In genomic region chr19:954672-955494, GRCh38 we compare ENCODE assay signal across 12 cellular contexts. TPM values are rescaled to one million over a fixed set of nuclear protein-coding genes. Genes with fewer than 3 reads are reported as not detected.
DNase-seq lines count a peak whose midpoint lies in the region; ATAC-seq, FAIRE-seq and TF ChIP-seq lines count a peak whose summit lies in the region.
"Had no signal": no experiment of that assay in that cellular context is flagged by ENCODE, and none has a peak within 500 bp of the region (broad histone marks: within the 10 kb centered on the region; RNA-seq: fewer than 3 reads in every experiment).

No MANE protein-coding gene starts in this region.

- H3K27me3 ChIP-seq in K562 (ENCODE audit: control insufficient read depth in 2 of 2, insufficient read depth in 2 of 2, low read length in 2 of 2): no peaks in the 10 kb centered on the region
- no peaks in the 10 kb centered on the region for H3K27me3 ChIP-seq in smooth muscle cell (ENCODE audit: low read depth)
- H3K27me3 ChIP-seq: heart left ventricle had no signal

- H3K4me2 ChIP-seq in K562 (ENCODE audit: insufficient read depth, low read length) (peak overlapping the region; percentile 64), smooth muscle cell (peak overlapping the region; percentile 85)

- CTCF ChIA-PET in K562 (lab: Yijun Ruan, JAX; ENCODE audit: low intra/inter-chr PET ratio): no interaction called here

- H3K9me3 ChIP-seq in K562 (replicated peaks; ENCODE audit: control insufficient read depth, insufficient read depth, low read depth, low read length) (no peaks in the 10 kb centered on the region), smooth muscle cell (replicated peaks; ENCODE audit: low read depth) (no peaks in the 10 kb centered on the region)
- H3K9me3 ChIP-seq: heart left ventricle had no signal

- DNase-seq in K562 (ENCODE audit: extremely low read depth in 1 of 4, low spot score in 3 of 4) (peak; percentile 77 to 93 (median 86)), smooth muscle cell (lab: John Stamatoyannopoulos, UW; ENCODE audit: unreplicated experiment) (no peak), NCI-H82 treated with DMSO at 0.1 percent for 48 hours (lab: John Stamatoyannopoulos, UW; ENCODE audit: unreplicated experiment) (no peak), NCI-H2196 treated with DMSO at 0.1 percent for 48 hours (lab: John Stamatoyannopoulos, UW; ENCODE audit: unreplicated experiment) (no peak), DMS 273 treated with DMSO at 0.1 percent for 48 hours (lab: John Stamatoyannopoulos, UW) (no peak)
- DNase-seq: heart left ventricle; NCI-H2081 treated with DMSO at 0.1 percent for 48 hours; stimulated activated CD8-positive, alpha-beta memory T cell treated with anti-CD3 and anti-CD28 coated beads, Interleukin-4, amount 100 ng/mL, for 48 hours had no signal

- TF ChIP-seq RAD21 in K562 (CRISPR knock-in tag; conservative IDR thresholded peaks at IDR 0.05 in 1 of 2, IDR thresholded peaks at IDR 0.05 in 1 of 2): no peak

- peaks cover 83% of the 10 kb centered on the region for H3K79me2 ChIP-seq in K562 (ENCODE audit: control insufficient read depth, insufficient read depth, low read length)
- H3K79me2 ChIP-seq in smooth muscle cell (ENCODE audit: low read depth): peaks cover 73% of the 10 kb centered on the region

- POLR2A ChIA-PET in K562 (lab: Yijun Ruan, JAX): interaction anchor here (0.6 to 1.0 kb wide), 5 partner anchors 11 to 448 kb away, joined by 3 to 5 read pairs (median 3); no protein-coding TSS in a partner anchor

- TF ChIP-seq POLR2A in K562 (conservative IDR thresholded peaks at IDR 0.05): 0 out of 2 replicates have a peak, but pooled peaks have one; percentile 35

- intact Hi-C loops in K562 (cut with micrococcal nuclease): loop anchor here (2.0 kb wide), 1 partner anchor 30 kb away; no protein-coding TSS in a partner anchor

- no peaks in the 10 kb centered on the region for H3K9me1 ChIP-seq in K562 (ENCODE audit: control insufficient read depth, insufficient read depth, low read length)

- TF ChIP-seq EP300 in K562 (IDR thresholded peaks at IDR 0.05; ENCODE audit: low read length): peak; percentile 75; the same call in 1 of the 2 replicates

- ATAC-seq in GM18517 (IDR thresholded peaks at IDR 0.05; ENCODE audit: unreplicated experiment): peak; percentile 61
- peak; percentile 58 for ATAC-seq in HG02885 (IDR thresholded peaks at IDR 0.05; ENCODE audit: poor library complexity, unreplicated experiment)
- peak; percentile 83 for ATAC-seq in K562
- ATAC-seq: Right ventricle myocardium inferior had no signal

- H3K36me3 ChIP-seq in K562 (ENCODE audit: control insufficient read depth, insufficient read depth, low read length): peaks cover 22% of the 10 kb centered on the region; the same call in 1 of the 3 replicates
- no peaks in the 10 kb centered on the region for H3K36me3 ChIP-seq in smooth muscle cell (ENCODE audit: low read depth)

- WGBS in K562 (ENCODE audit: insufficient coverage, low coverage, missing lambda C conversion rate): 12% methylated on average over 29 of the region's 43 CpGs
- 42% methylated on average over 21 of the region's 43 CpGs for WGBS in smooth muscle cell (ENCODE audit: low lambda C conversion rate)

- H3F3A ChIP-seq in smooth muscle cell (ENCODE audit: low read depth): peaks cover 49% of the 10 kb centered on the region

- peak; percentile 81 for FAIRE-seq in K562 (lab: Jason Lieb, UNC)

- H4K20me1 ChIP-seq in K562 (replicated peaks; ENCODE audit: control insufficient read depth, insufficient read depth, low read length) (no peaks in the 10 kb centered on the region), smooth muscle cell (ENCODE audit: low read depth) (peaks cover 40% of the 10 kb centered on the region)

- no TSS peak for BruUV-seq in K562 (replicated peaks; lab: Mats Ljungman, UMichigan)

- TF ChIP-seq CTCF in K562 (IDR thresholded peaks at IDR 0.05 in 2 of 3, conservative IDR thresholded peaks at IDR 0.05 in 1 of 3; ENCODE audit: insufficient read depth in 2 of 3, low read depth in 1 of 3, low read length in 3 of 3) (no peak), smooth muscle cell (IDR thresholded peaks at IDR 0.05; ENCODE audit: borderline replicate concordance, insufficient read depth, poor library complexity, severe bottlenecking) (no peak)

- no peak overlapping the region for H2AFZ ChIP-seq in K562 (ENCODE audit: low read depth, low read length)
- H2AFZ ChIP-seq in smooth muscle cell (ENCODE audit: low read depth): no peak overlapping the region

- in situ Hi-C loops in K562 (cut with MboI): no loop called here

- H3K27ac ChIP-seq in K562 (ENCODE audit: extremely low read depth, low read depth, low read length) (peak overlapping the region; percentile 96), smooth muscle cell (ENCODE audit: low read depth) (peak overlapping the region; percentile 95)
- H3K27ac ChIP-seq: heart left ventricle had no signal

- H3K4me3 ChIP-seq in K562 (peak overlapping the region; percentile 7; the same call in 1 of the 2 replicates), smooth muscle cell (no peak overlapping the region)
- H3K4me3 ChIP-seq: heart left ventricle had no signal

- peak overlapping the region; percentile 59 to 76 for H3K9ac ChIP-seq in K562 (ENCODE audit: insufficient read depth in 1 of 2, low read depth in 2 of 2, low read length in 2 of 2)
- H3K9ac ChIP-seq in smooth muscle cell (ENCODE audit: low read depth): no peak overlapping the region

- H3K4me1 ChIP-seq in K562 (replicated peaks in 1 of 2; ENCODE audit: control insufficient read depth in 2 of 2, insufficient read depth in 2 of 2, low read length in 2 of 2) (peaks cover 56 to 92% of the 10 kb centered on the region in 2 experiments), smooth muscle cell (ENCODE audit: low read depth) (peaks cover 51% of the 10 kb centered on the region)

RNA-seq across cellular contexts. Expression of gene ARID3A, which starts 29.0 kb away (rescaled TPM):
- 89.0 and 254 TPM in 2 replicates for total RNA-seq in K562 (2011; cell fraction: chromatin; rRNA removed; ENCODE audit: low replicate concordance)
- total RNA-seq in K562 (2011; cell fraction: nucleolus; rRNA removed): 180 and 206 TPM in 2 replicates
- 120 and 121 TPM in 2 replicates for total RNA-seq in K562 (2011; cell fraction: nucleoplasm; rRNA removed)
- total RNA-seq in K562 (2014; rRNA removed) (55.2 and 62.0 TPM in 2 replicates), K562 (2014; rRNA removed; fragmentation: Illumina TruSeq; extraction: Trizol) (14.8 and 16.4 TPM in 2 replicates), K562 (2015; rRNA removed; fragmentation: Illumina TruSeq; extraction: Trizol) (39.0 and 41.3 TPM in 2 replicates), K562 (2021) (97.2 and 118 TPM in 2 replicates), smooth muscle cell (50.3 TPM in 2 replicates)
- polyA plus RNA-seq in K562 (2011; rRNA removed) (27.9 and 44.1 TPM in 2 replicates), K562 (2014; fragmentation: Illumina TruSeq; extraction: Trizol) (31.2 and 62.4 TPM in 2 replicates), K562 (2014; fragmentation: Nextera tagmentation; extraction: Ambion mirVana) (1 to 10 TPM; 1.4 to 2.0 TPM), K562 (2014; rRNA removed) (31.0 and 46.7 TPM in 2 replicates), smooth muscle cell (45.7 and 75.2 TPM in 2 replicates)
- 43.2 and 88.8 TPM in 2 replicates for polyA plus RNA-seq in K562 (2011; cell fraction: cytosol; rRNA removed)
- 58.8 and 128 TPM in 2 replicates for polyA plus RNA-seq in K562 (2011; cell fraction: nucleus; rRNA removed)
- polyA plus RNA-seq in K562 (2012): 49.0 and 52.3 TPM in 2 replicates
- polyA minus RNA-seq in K562 (2011; rRNA and poly(A)+ RNA removed): 36.2 and 53.3 TPM in 2 replicates
- polyA minus RNA-seq in K562 (2011; cell fraction: cytosol; rRNA and poly(A)+ RNA removed): 119 and 167 TPM in 2 replicates
- polyA minus RNA-seq in K562 (2011; cell fraction: nucleus; rRNA and poly(A)+ RNA removed): 45.8 and 47.4 TPM in 2 replicates

RNA-seq across cellular contexts. Expression of gene WDR18, which starts 29.3 kb away (rescaled TPM):
- 32.2 and 119 TPM in 2 replicates for total RNA-seq in K562 (2011; cell fraction: chromatin; rRNA removed; ENCODE audit: low replicate concordance)
- total RNA-seq in K562 (2011; cell fraction: nucleolus; rRNA removed): 140 and 174 TPM in 2 replicates
- 50.0 and 55.1 TPM in 2 replicates for total RNA-seq in K562 (2011; cell fraction: nucleoplasm; rRNA removed)
- total RNA-seq in K562 (2014; rRNA removed) (181 and 210 TPM in 2 replicates), K562 (2014; rRNA removed; fragmentation: Illumina TruSeq; extraction: Trizol) (13.0 and 15.5 TPM in 2 replicates), K562 (2015; rRNA removed; fragmentation: Illumina TruSeq; extraction: Trizol) (37.6 and 45.0 TPM in 2 replicates), K562 (2021) (128 and 134 TPM in 2 replicates), smooth muscle cell (33.8 and 69.4 TPM in 2 replicates)
- polyA plus RNA-seq in K562 (2011; rRNA removed) (30.1 and 47.8 TPM in 2 replicates), K562 (2014; fragmentation: Illumina TruSeq; extraction: Trizol) (16.3 and 52.9 TPM in 2 replicates), K562 (2014; fragmentation: Nextera tagmentation; extraction: Ambion mirVana) (1 to 10 TPM in 1 of 2 experiments, under 1 TPM in 1; 0.65 to 1.1 TPM), K562 (2014; rRNA removed) (106 and 130 TPM in 2 replicates), smooth muscle cell (153 and 160 TPM in 2 replicates)
- 62.1 and 244 TPM in 2 replicates for polyA plus RNA-seq in K562 (2011; cell fraction: cytosol; rRNA removed)
- polyA plus RNA-seq in K562 (2011; cell fraction: nucleus; rRNA removed): 137 and 203 TPM in 2 replicates
- polyA plus RNA-seq in K562 (2012): 73.6 and 92.2 TPM in 2 replicates
- 17.0 and 26.0 TPM in 2 replicates for polyA minus RNA-seq in K562 (2011; rRNA and poly(A)+ RNA removed)
- 90.0 and 91.8 TPM in 2 replicates for polyA minus RNA-seq in K562 (2011; cell fraction: cytosol; rRNA and poly(A)+ RNA removed)
- polyA minus RNA-seq in K562 (2011; cell fraction: nucleus; rRNA and poly(A)+ RNA removed): 52.1 and 52.4 TPM in 2 replicates

RNA-seq across cellular contexts. Expression of gene KISS1R, which starts 37.8 kb away (rescaled TPM):
- total RNA-seq in K562 (2011; cell fraction: chromatin; rRNA removed; ENCODE audit: low replicate concordance): 13.9 and 50.0 TPM in 2 replicates
- total RNA-seq in K562 (2011; cell fraction: nucleolus; rRNA removed): 79.5 and 104 TPM in 2 replicates
- total RNA-seq in K562 (2011; cell fraction: nucleoplasm; rRNA removed): 29.6 and 30.1 TPM in 2 replicates
- total RNA-seq in K562 (2014; rRNA removed) (19.3 and 26.7 TPM in 2 replicates), K562 (2014; rRNA removed; fragmentation: Illumina TruSeq; extraction: Trizol) (0.80 and 1.1 TPM in 2 replicates), K562 (2015; rRNA removed; fragmentation: Illumina TruSeq; extraction: Trizol) (2.0 and 2.7 TPM in 2 replicates), K562 (2021) (36.2 and 39.4 TPM in 2 replicates), smooth muscle cell (0.27 TPM in 1 of 2 replicates, not detected in the other)
- polyA plus RNA-seq in K562 (2011; rRNA removed) (2.8 and 6.3 TPM in 2 replicates), K562 (2014; fragmentation: Illumina TruSeq; extraction: Trizol) (0.37 and 2.7 TPM in 2 replicates), K562 (2014; fragmentation: Nextera tagmentation; extraction: Ambion mirVana) (under 1 TPM; 0.55 to 0.75 TPM), K562 (2014; rRNA removed) (17.3 and 26.8 TPM in 2 replicates), smooth muscle cell (0.61 and 1.4 TPM in 2 replicates)
- polyA plus RNA-seq in K562 (2011; cell fraction: cytosol; rRNA removed): 4.3 and 59.2 TPM in 2 replicates
- polyA plus RNA-seq in K562 (2011; cell fraction: nucleus; rRNA removed): 36.4 and 172 TPM in 2 replicates
- polyA plus RNA-seq in K562 (2012): 6.9 and 23.9 TPM in 2 replicates
- 0.30 and 1.8 TPM in 2 replicates for polyA minus RNA-seq in K562 (2011; rRNA and poly(A)+ RNA removed)
- polyA minus RNA-seq in K562 (2011; cell fraction: cytosol; rRNA and poly(A)+ RNA removed): 5.8 and 14.1 TPM in 2 replicates
- polyA minus RNA-seq in K562 (2011; cell fraction: nucleus; rRNA and poly(A)+ RNA removed): 5.8 and 22.6 TPM in 2 replicates
- total RNA-seq: heart left ventricle, Right ventricle myocardium inferior had no signal
- polyA plus RNA-seq: heart left ventricle had no signal

RNA-seq across cellular contexts. Expression of gene R3HDM4, which starts 41.9 kb away (rescaled TPM):
- total RNA-seq in K562 (2011; cell fraction: chromatin; rRNA removed; ENCODE audit: low replicate concordance): 66.6 and 166 TPM in 2 replicates
- 109 and 113 TPM in 2 replicates for total RNA-seq in K562 (2011; cell fraction: nucleolus; rRNA removed)
- total RNA-seq in K562 (2011; cell fraction: nucleoplasm; rRNA removed): 92.6 and 119 TPM in 2 replicates
- 63.2 and 75.6 TPM in 2 replicates for total RNA-seq in K562 (2014; rRNA removed)
- total RNA-seq in K562 (2014; rRNA removed; fragmentation: Illumina TruSeq; extraction: Trizol): 21.4 and 26.2 TPM in 2 replicates
- 44.6 and 46.1 TPM in 2 replicates for total RNA-seq in K562 (2015; rRNA removed; fragmentation: Illumina TruSeq; extraction: Trizol)
- 133 and 138 TPM in 2 replicates for total RNA-seq in K562 (2021)
- 59.0 and 93.9 TPM in 2 replicates for polyA plus RNA-seq in K562 (2011; rRNA removed)
- polyA plus RNA-seq in K562 (2011; cell fraction: cytosol; rRNA removed): 105 and 207 TPM in 2 replicates
- polyA plus RNA-seq in K562 (2011; cell fraction: nucleus; rRNA removed): 149 and 223 TPM in 2 replicates
- polyA plus RNA-seq in K562 (2012): 85.0 and 165 TPM in 2 replicates
- polyA plus RNA-seq in K562 (2014; fragmentation: Illumina TruSeq; extraction: Trizol): 87.6 and 109 TPM in 2 replicates
- polyA plus RNA-seq in K562 (2014; fragmentation: Nextera tagmentation; extraction: Ambion mirVana): 1 to 10 TPM; 3.2 to 5.6 TPM
- polyA plus RNA-seq in K562 (2014; rRNA removed): 140 and 154 TPM in 2 replicates
- 11.6 and 16.6 TPM in 2 replicates for polyA minus RNA-seq in K562 (2011; rRNA and poly(A)+ RNA removed)
- polyA minus RNA-seq in K562 (2011; cell fraction: cytosol; rRNA and poly(A)+ RNA removed): 30.8 and 60.9 TPM in 2 replicates
- 22.8 and 25.2 TPM in 2 replicates for polyA minus RNA-seq in K562 (2011; cell fraction: nucleus; rRNA and poly(A)+ RNA removed)
- 25.9 and 42.3 TPM in 2 replicates for total RNA-seq in smooth muscle cell
- polyA plus RNA-seq in smooth muscle cell: 69.4 and 70.5 TPM in 2 replicates

RNA-seq across cellular contexts. Expression of gene GRIN3B, which starts 45.3 kb away (rescaled TPM):
- 0.32 and 0.88 TPM in 2 replicates for total RNA-seq in K562 (2011; cell fraction: chromatin; rRNA removed; ENCODE audit: low replicate concordance)
- 1.3 and 2.9 TPM in 2 replicates for total RNA-seq in K562 (2011; cell fraction: nucleolus; rRNA removed)
- total RNA-seq in K562 (2011; cell fraction: nucleoplasm; rRNA removed): 0.29 and 0.46 TPM in 2 replicates
- total RNA-seq in K562 (2014; rRNA removed) (0.95 TPM in 1 of 2 replicates, not detected in the other), K562 (2014; rRNA removed; fragmentation: Illumina TruSeq; extraction: Trizol) (not detected in 2 replicates), K562 (2015; rRNA removed; fragmentation: Illumina TruSeq; extraction: Trizol) (not detected in 2 replicates), K562 (2021) (0.51 TPM in 1 of 2 replicates, not detected in the other), smooth muscle cell (1.2 and 12.6 TPM in 2 replicates)
- polyA plus RNA-seq in K562 (2011; rRNA removed) (0.06 and 0.23 TPM in 2 replicates), K562 (2014; fragmentation: Illumina TruSeq; extraction: Trizol) (not detected in 2 replicates), K562 (2014; fragmentation: Nextera tagmentation; extraction: Ambion mirVana) (not detected), K562 (2014; rRNA removed) (0.15 and 0.19 TPM in 2 replicates), smooth muscle cell (1.2 and 3.6 TPM in 2 replicates)
- polyA plus RNA-seq in K562 (2011; cell fraction: cytosol; rRNA removed): 0.31 and 0.53 TPM in 2 replicates
- 2.2 and 2.5 TPM in 2 replicates for polyA plus RNA-seq in K562 (2011; cell fraction: nucleus; rRNA removed)
- polyA plus RNA-seq in K562 (2012): 0.12 and 0.51 TPM in 2 replicates
- polyA minus RNA-seq in K562 (2011; rRNA and poly(A)+ RNA removed): 0.06 TPM in 1 of 2 replicates, not detected in the other
- polyA minus RNA-seq in K562 (2011; cell fraction: cytosol; rRNA and poly(A)+ RNA removed): not detected in 2 replicates
- 0.40 and 1.4 TPM in 2 replicates for polyA minus RNA-seq in K562 (2011; cell fraction: nucleus; rRNA and poly(A)+ RNA removed)
- total RNA-seq: activated T-helper 2 cell treated with anti-CD3 and anti-CD28 coated beads, Interferon-gamma antibody, Interleukin-2, Interleukin-4, amounts not matched to agents 10 μg/mL and 5 μg/mL and 100 μg/mL, durations not matched to agents 14 hours and 24 hours and 36 hours had no signal

Comparison
In these comparisons a context has a peak if more than half of its experiments do, and no peak if none do; other contexts are left out.
1. DNase-seq: peak in K562 (4 of 4); none in smooth muscle cell (single experiment), NCI-H82 treated with DMSO at 0.1 percent for 48 hours (single experiment), NCI-H2196 treated with DMSO at 0.1 percent for 48 hours (single experiment) and DMS 273 treated with DMSO at 0.1 percent for 48 hours (single experiment).
2. Peak in every context shown above with its lines, with median percentiles within 50 percentile points of each other: ATAC-seq.